ENCODE assay signal across 9 cellular contexts in genomic region chr9:131609116-131609830, GRCh38.
DNase-seq lines count a peak whose midpoint lies in the region; ATAC-seq lines count a peak whose summit lies in the region.
"Had no signal": no experiment of that assay in that cellular context is flagged by ENCODE, and none has a peak within 500 bp of the region (broad histone marks: within the 10 kb centered on the region; RNA-seq: fewer than 3 reads in every experiment).

No MANE protein-coding gene starts in this region.

- ATAC-seq in Right ventricle myocardium inferior, result peak; percentile 37
- no peak for ATAC-seq in memory B cell (ENCODE audit: low read depth)
- ATAC-seq in aorta (ENCODE audit: low FRiP score), result peak; percentile 76
- ATAC-seq in HG03280 (IDR thresholded peaks at IDR 0.05; ENCODE audit: unreplicated experiment), result no peak

- no peaks in the 10 kb centered on the region for H3K9me3 Mint-ChIP-seq in memory B cell

- intact Hi-C loops in Right ventricle myocardium inferior (cut with DNase I) (loop anchor here (5.0 kb wide), 2 partner anchors 68 to 283 kb away; no protein-coding TSS in a partner anchor), cardiac septum (cut with DNase I) (loop anchor here (5.0 kb wide), 1 partner anchor 68 kb away; no protein-coding TSS in a partner anchor), aorta (cut with DNase I) (loop anchor here in 1 of 2 donors (5.0 kb wide), 2 partner anchors 68 to 128 kb away; no protein-coding TSS in a partner anchor)

- peaks cover 35% of the 10 kb centered on the region for H3K36me3 Mint-ChIP-seq in memory B cell

- H3K27me3 Mint-ChIP-seq in memory B cell, result no peaks in the 10 kb centered on the region

- 72 to 75% methylated on average over 14 of the region's 14 CpGs for WGBS in ectodermal cell, 2 experiments
- WGBS in aorta, 2 donors, result 6 to 8% methylated on average over 14 of the region's 14 CpGs

- no peak overlapping the region for H3K4me3 Mint-ChIP-seq in memory B cell

- H3K4me3 ChIP-seq in ectodermal cell (ENCODE audit: insufficient read depth, low read depth, low read length) (no peak overlapping the region), aorta (ENCODE audit: low read length in 2 of 2) (no peak overlapping the region)

- H3K9me3 ChIP-seq in ectodermal cell (ENCODE audit: control insufficient read depth, low read length) (no peaks in the 10 kb centered on the region), aorta (ENCODE audit: control insufficient read depth, low read length) (no peaks in the 10 kb centered on the region)

- DNase-seq in Right ventricle myocardium inferior (ENCODE audit: missing footprints) (no peak), cardiac septum (ENCODE audit: low spot score) (no peak), memory B cell (ENCODE audit: low spot score in 2 of 2) (no peak), aorta (no peak), NCI-H526 (lab: John Stamatoyannopoulos, UW) (no peak), NCI-H774 (lab: John Stamatoyannopoulos, UW) (no peak)
- DNase-seq: activated CD4-positive, alpha-beta T cell treated with anti-CD3 and anti-CD28 coated beads, Interleukin-2, amount 50 U/mL, for 48 hours had no signal

- H3K27ac Mint-ChIP-seq in memory B cell, result peak overlapping the region; percentile 17

- H3K4me1 ChIP-seq in ectodermal cell (ENCODE audit: control insufficient read depth, insufficient read depth, low read length) (peaks cover 27% of the 10 kb centered on the region), aorta (ENCODE audit: control insufficient read depth in 1 of 2, insufficient read depth in 2 of 2, low read length in 2 of 2) (peaks cover 0 to 2% of the 10 kb centered on the region in 2 donors)

- peaks cover 14% of the 10 kb centered on the region for H3K4me1 Mint-ChIP-seq in memory B cell

- H3K36me3 ChIP-seq in ectodermal cell (ENCODE audit: control insufficient read depth, insufficient read depth, low read length), result no peaks in the 10 kb centered on the region
- H3K36me3 ChIP-seq in aorta (ENCODE audit: control insufficient read depth in 1 of 2, insufficient read depth in 2 of 2, low read length in 1 of 2), result no peaks in the 10 kb centered on the region

- H3K27me3 ChIP-seq in ectodermal cell (ENCODE audit: control insufficient read depth, insufficient read depth, low read length, poor library complexity, severe bottlenecking), result no peaks in the 10 kb centered on the region
- no peaks in the 10 kb centered on the region for H3K27me3 ChIP-seq in aorta (ENCODE audit: control insufficient read depth in 1 of 2, insufficient read depth in 2 of 2, low read length in 1 of 2)

- peak overlapping the region; percentile 93 for H3K27ac ChIP-seq in ectodermal cell (ENCODE audit: insufficient read depth, low read depth, low read length, poor library complexity, severe bottlenecking)
- peak overlapping the region in 1 of 2 donors; percentile 95 for H3K27ac ChIP-seq in aorta (ENCODE audit: low read depth in 1 of 2, low read length in 2 of 2)

Comparison
In these comparisons a context has a peak if more than half of its experiments do, and no peak if none do; other contexts are left out.
1. ATAC-seq: peak in Right ventricle myocardium inferior (single experiment) and aorta (single experiment); none in memory B cell (single experiment) and HG03280 (single experiment).